12 cellular contexts compared by ENCODE assay signal in the genomic region with DNA sequence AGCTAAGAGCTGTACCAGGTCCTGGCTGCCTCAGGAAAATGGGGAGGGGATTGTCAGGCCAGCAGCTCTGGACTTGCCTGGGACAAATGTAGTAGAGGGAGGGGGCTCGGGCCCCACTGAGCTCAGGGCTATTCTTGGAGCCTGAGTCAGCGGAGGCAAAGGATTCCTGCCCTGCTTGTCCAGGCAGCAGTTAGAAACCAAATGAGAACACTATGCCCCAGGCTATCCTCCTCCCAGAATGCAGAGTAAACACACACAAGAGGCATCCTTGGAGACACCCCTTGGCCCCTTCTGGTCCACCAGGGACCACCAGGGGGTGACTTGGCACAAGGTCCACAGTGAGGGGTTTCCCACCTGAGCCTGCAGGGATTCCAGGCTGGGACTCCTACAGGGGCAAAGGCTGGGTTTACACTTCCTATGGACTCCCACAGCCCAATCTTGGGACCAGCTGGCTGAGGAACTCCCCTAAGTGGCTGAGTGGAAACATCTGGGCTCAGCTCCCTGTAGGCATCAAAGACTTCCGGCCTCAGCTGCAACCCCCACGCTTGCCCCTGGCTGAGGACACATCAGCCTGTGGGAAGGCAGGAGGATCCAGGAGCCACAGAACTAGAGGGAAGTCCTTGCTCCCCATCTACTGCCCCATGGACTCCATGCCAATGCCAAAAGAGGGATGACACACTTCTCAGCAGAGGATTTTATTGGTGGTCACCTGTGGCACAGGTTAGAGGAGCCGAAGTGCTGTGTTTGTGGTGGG. TPM values are rescaled to one million over a fixed set of nuclear protein-coding genes. Genes with fewer than 3 reads are reported as not detected.
DNase-seq lines count a peak whose midpoint lies in the region; ATAC-seq, FAIRE-seq and TF ChIP-seq lines count a peak whose summit lies in the region.
"Had no signal": no experiment of that assay in that cellular context is flagged by ENCODE, and none has a peak within 500 bp of the region (broad histone marks: within the 10 kb centered on the region; RNA-seq: fewer than 3 reads in every experiment).

No MANE protein-coding gene starts in this region.

- no peaks in the 10 kb centered on the region for H3K9me2 ChIP-seq in PC-3 (replicated peaks; ENCODE audit: low read length)

- no peak for FAIRE-seq in GM19239 (lab: Jason Lieb, UNC)

- ATAC-seq in PC-3: peak; percentile 55
- ATAC-seq: activated T-helper 17 cell treated with anti-CD3 and anti-CD28 coated beads, Interleukin-2, amount 50 U/mL, for 72 hours had no signal

- CTCF ChIA-PET in AG04450 (lab: Charles Lee): interaction anchor here (0.6 to 1.3 kb wide), 3 partner anchors 11 to 40 kb away, joined by 3 to 4 read pairs (median 3); partner anchors contain the start of genes SLC26A6 and UQCRC1
- CTCF ChIA-PET in PC-3 (lab: Charles Lee): interaction anchor here (0.6 to 1.3 kb wide), 4 partner anchors 12 to 549 kb away, joined by 3 to 26 read pairs (median 6); no protein-coding TSS in a partner anchor

- H3K4me2 ChIP-seq in PC-3 (ENCODE audit: low read length): peak overlapping the region; percentile 59

- H3K27ac ChIP-seq in AG04450 (ENCODE audit: low read depth, low read length): peak overlapping the region; percentile 99
- H3K27ac ChIP-seq in PC-3 (ENCODE audit: low read length): peak overlapping the region; percentile 89
- peak overlapping the region; percentile 70 to 84 (median 78) for H3K27ac ChIP-seq in esophagus muscularis mucosa (replicated peaks in 1 of 4)
- H3K27ac ChIP-seq: parathyroid adenoma had no signal

- peaks cover 46% of the 10 kb centered on the region for H3K36me3 ChIP-seq in PC-3 (ENCODE audit: low read depth, low read length)
- peaks cover 44 to 63% (median 59%) of the 10 kb centered on the region in 4 donors for H3K36me3 ChIP-seq in esophagus muscularis mucosa

- no peaks in the 10 kb centered on the region for H3K79me2 ChIP-seq in PC-3 (ENCODE audit: low read length)
- H3K79me2 ChIP-seq: parathyroid adenoma had no signal

- H4K20me1 ChIP-seq in PC-3 (ENCODE audit: low read length): no peaks in the 10 kb centered on the region

- DNase-seq in AG04450 (ENCODE audit: low read depth, low spot score) (peak; percentile 90), PC-3 (peak; percentile 94), esophagus muscularis mucosa (ENCODE audit: extremely low spot score) (no peak), myocyte (ENCODE audit: low read depth) (peak; percentile 89), NCI-H748 (lab: John Stamatoyannopoulos, UW; ENCODE audit: unreplicated experiment) (no peak), GM19239 (ENCODE audit: insufficient read length, low spot score) (no peak)
- DNase-seq in activated CD8-positive, alpha-beta memory T cell treated with anti-CD3 and anti-CD28 coated beads, Interleukin-2, amount 50 U/mL, for 48 hours: no peak
- DNase-seq in activated effector memory CD4-positive, alpha-beta T cell treated with Interleukin-2 at 50 U/mL for 16 hours: no peak

- H3K9ac ChIP-seq in PC-3 (ENCODE audit: low read length): peak overlapping the region; percentile 42
- H3K9ac ChIP-seq: parathyroid adenoma had no signal

- no peaks in the 10 kb centered on the region for H3F3A ChIP-seq in PC-3 (ENCODE audit: low read length, unreplicated experiment)

- POLR2A ChIA-PET in AG04450 (lab: Yijun Ruan, JAX) (interaction anchor here (0.6 to 2.1 kb wide), 11 partner anchors 14 to 309 kb away, joined by 3 to 17 read pairs (median 4); partner anchors contain the start of genes ATRIP, CELSR3, PFKFB4 and SLC26A6), PC-3 (lab: Charles Lee; ENCODE audit: unreplicated experiment) (interaction anchor here (0.6 kb wide), 3 partner anchors 37 to 172 kb away, joined by 4 read pairs; partner anchors contain the start of gene IP6K2)

- 38% methylated on average over 3 of the region's 5 CpGs for WGBS in esophagus muscularis mucosa

- no TSS peak for BruUV-seq in PC-3 (replicated peaks; lab: Mats Ljungman, UMichigan)

- TF ChIP-seq POLR2A in esophagus muscularis mucosa (IDR thresholded peaks at IDR 0.05; ENCODE audit: low read depth): no peak

- no peaks in the 10 kb centered on the region for H3K27me3 ChIP-seq in AG04450 (ENCODE audit: control insufficient read depth, insufficient read depth, low read length)
- no peaks in the 10 kb centered on the region for H3K27me3 ChIP-seq in PC-3 (ENCODE audit: low read length)
- peaks cover 0 to 24% (median 0%) of the 10 kb centered on the region in 4 donors for H3K27me3 ChIP-seq in esophagus muscularis mucosa

- no peak overlapping the region for H2AFZ ChIP-seq in PC-3 (ENCODE audit: low read length)
- H2AFZ ChIP-seq: parathyroid adenoma had no signal

- no peak for TF ChIP-seq CTCF in AG04450 (IDR thresholded peaks at IDR 0.05; ENCODE audit: low read depth, low read length)
- TF ChIP-seq CTCF in PC-3 (conservative IDR thresholded peaks at IDR 0.05; ENCODE audit: low read depth, low read length): no peak
- no peak for TF ChIP-seq CTCF in esophagus muscularis mucosa (IDR thresholded peaks at IDR 0.05)

- TF ChIP-seq EP300 in esophagus muscularis mucosa (IDR thresholded peaks at IDR 0.05): no peak

- H3K4me1 ChIP-seq in PC-3 (ENCODE audit: insufficient read depth, low read length) (peaks cover 67% of the 10 kb centered on the region), esophagus muscularis mucosa (peaks cover 40 to 72% (median 47%) of the 10 kb centered on the region in 4 donors)
- H3K4me1 ChIP-seq: HAP-1 had no signal

- intact Hi-C loops in PC-3 (cut with micrococcal nuclease) (loop anchor here (5.0 kb wide), 1 partner anchor 41 kb away; the partner anchor contains the start of gene PFKFB4), esophagus muscularis mucosa (cut with DNase I) (no loop called here)

- H3K4me3 ChIP-seq in AG04450 (ENCODE audit: low read depth, low read length) (peak overlapping the region; percentile 17; the same call in 1 of the 2 replicates), PC-3 (ENCODE audit: low read length) (no peak overlapping the region), esophagus muscularis mucosa (no peak overlapping the region)
- H3K4me3 ChIP-seq: HAP-1 had no signal

- H3K9me3 ChIP-seq in AG04450 (ENCODE audit: control insufficient read depth, insufficient read depth, low read length) (no peaks in the 10 kb centered on the region; the same call in 1 of the 2 replicates), PC-3 (ENCODE audit: low read length) (no peaks in the 10 kb centered on the region), esophagus muscularis mucosa (no peaks in the 10 kb centered on the region)
- H3K9me3 ChIP-seq: HAP-1 had no signal

RNA-seq across cellular contexts. Expression of gene COL7A1, which starts 3.4 kb away (rescaled TPM):
- polyA plus RNA-seq in AG04450 (2011; rRNA removed): 19.8 and 25.8 TPM in 2 replicates
- 20.9 and 32.6 TPM in 2 replicates for polyA minus RNA-seq in AG04450 (2011; rRNA and poly(A)+ RNA removed)
- 7.9 and 10.6 TPM in 2 replicates for total RNA-seq in PC-3 (2014; rRNA removed)
- total RNA-seq in esophagus muscularis mucosa: 1 to 10 TPM; 1.2 to 2.9 (median 2.1) TPM
- 7.1 and 11.1 TPM in 2 replicates for total RNA-seq in myocyte
- 13.4 TPM for polyA plus RNA-seq in myocyte (2012)

RNA-seq across cellular contexts. Expression of gene UQCRC1, which starts 10.9 kb away (rescaled TPM):
- polyA plus RNA-seq in AG04450 (2011; rRNA removed): 379 and 468 TPM in 2 replicates
- 611 and 892 TPM in 2 replicates for polyA minus RNA-seq in AG04450 (2011; rRNA and poly(A)+ RNA removed)
- total RNA-seq in PC-3 (2014; rRNA removed) (575 and 622 TPM in 2 replicates), esophagus muscularis mucosa (100 to 1,000 TPM; 265 to 340 (median 295) TPM), myocyte (390 and 418 TPM in 2 replicates)
- polyA plus RNA-seq in myocyte (2012): 240 TPM

RNA-seq across cellular contexts. Expression of gene TMEM89, which starts 23.1 kb away (rescaled TPM):
- not detected in 2 replicates for polyA plus RNA-seq in AG04450 (2011; rRNA removed)
- polyA minus RNA-seq in AG04450 (2011; rRNA and poly(A)+ RNA removed): not detected in 2 replicates
- not detected in 2 replicates for total RNA-seq in PC-3 (2014; rRNA removed)
- total RNA-seq in esophagus muscularis mucosa: not detected
- not detected in 2 replicates for total RNA-seq in myocyte
- polyA plus RNA-seq in myocyte (2012): not detected
- total RNA-seq: NCI-H460 had no signal

RNA-seq across cellular contexts. Expression of gene UCN2, which starts 34.9 kb away (rescaled TPM):
- polyA plus RNA-seq in AG04450 (2011; rRNA removed): 1.2 and 2.2 TPM in 2 replicates
- 1.3 and 1.7 TPM in 2 replicates for polyA minus RNA-seq in AG04450 (2011; rRNA and poly(A)+ RNA removed)
- 0.81 and 0.91 TPM in 2 replicates for total RNA-seq in PC-3 (2014; rRNA removed)
- not detected for total RNA-seq in esophagus muscularis mucosa
- total RNA-seq in myocyte: 0.11 and 0.31 TPM in 2 replicates
- polyA plus RNA-seq in myocyte (2012): 0.39 TPM
- total RNA-seq: NCI-H460 had no signal

RNA-seq across cellular contexts. Expression of gene SLC26A6, which starts 36.8 kb away (rescaled TPM):
- 22.2 and 23.1 TPM in 2 replicates for polyA plus RNA-seq in AG04450 (2011; rRNA removed)
- 34.3 and 43.5 TPM in 2 replicates for polyA minus RNA-seq in AG04450 (2011; rRNA and poly(A)+ RNA removed)
- total RNA-seq in PC-3 (2014; rRNA removed) (38.1 and 44.9 TPM in 2 replicates), esophagus muscularis mucosa (10 to 100 TPM in 2 of 4 donors, 1 to 10 TPM in 2; 6.1 to 11.7 (median 8.8) TPM), myocyte (18.0 and 23.2 TPM in 2 replicates)
- 12.0 TPM for polyA plus RNA-seq in myocyte (2012)

Comparison
In these comparisons a context has a peak if more than half of its experiments do, and no peak if none do; other contexts are left out.
1. DNase-seq: peak in AG04450 (single experiment), PC-3 (single experiment) and myocyte (single experiment); none in esophagus muscularis mucosa (single experiment), NCI-H748 (single experiment), activated CD8-positive, alpha-beta memory T cell treated with anti-CD3 and anti-CD28 coated beads, Interleukin-2, amount 50 U/mL, for 48 hours (single experiment), GM19239 (single experiment) and activated effector memory CD4-positive, alpha-beta T cell treated with Interleukin-2 at 50 U/mL for 16 hours (single experiment).
2. Peak in every context shown above with its lines, with median percentiles within 50 percentile points of each other: H3K27ac ChIP-seq.